Comparison of ENCODE assay signal across 11 cellular contexts in genomic region chr18:23629444-23629946, GRCh38. TPM values are rescaled to one million over a fixed set of nuclear protein-coding genes. Genes with fewer than 3 reads are reported as not detected.
A peak's percentile ranks its signal among the peaks of the same experiment; 100 is the strongest.
DNase-seq lines count a peak whose midpoint lies in the region; ATAC-seq and TF ChIP-seq lines count a peak whose summit lies in the region.
"Had no signal": no experiment of that assay in that cellular context is flagged by ENCODE, and none has a peak within 500 bp of the region (broad histone marks: within the 10 kb centered on the region; RNA-seq: fewer than 3 reads in every experiment).

No MANE protein-coding gene starts in this region.

- CTCF ChIA-PET in Caco-2 (lab: Charles Lee): interaction anchor here (0.6 to 1.1 kb wide), 4 partner anchors 21 to 442 kb away, joined by 4 to 14 read pairs (median 6); no protein-coding TSS in a partner anchor

- no TSS peak for BruUV-seq in Caco-2 (replicated peaks; lab: Mats Ljungman, UMichigan)

- no peaks in the 10 kb centered on the region for H3K4me1 Mint-ChIP-seq in Caco-2 (ENCODE audit: low read depth, unreplicated experiment)
- H3K4me1 Mint-ChIP-seq in T-helper 2 cell treated with Interferon-gamma antibody and Interleukin-4, amounts not matched to agents 5 μg/mL and 100 μg/mL, for 36 hours (ENCODE audit: low read depth): peaks cover 7% of the 10 kb centered on the region

- POLR2A ChIA-PET in Caco-2 (lab: Charles Lee): interaction anchor here (0.6 kb wide), 1 partner anchor 132 kb away, joined by 3 read pairs; no protein-coding TSS in a partner anchor

- H3K4me3 ChIP-seq in Caco-2 (ENCODE audit: low read depth, low read length) (no peak overlapping the region), prostate gland (no peak overlapping the region), suprapubic skin (no peak overlapping the region)

- no peak overlapping the region for H3K27ac Mint-ChIP-seq in Caco-2 (ENCODE audit: unreplicated experiment)
- no peak overlapping the region for H3K27ac Mint-ChIP-seq in T-helper 2 cell treated with Interferon-gamma antibody and Interleukin-4, amounts not matched to agents 5 μg/mL and 100 μg/mL, for 36 hours
- H3K27ac Mint-ChIP-seq: natural killer cell treated with Interleukin-12 subunit alpha and Interleukin-12 subunit beta and Interleukin-15 and Interleukin-18, amount 100 ng/mL, for 72 hours had no signal

- H3K27me3 ChIP-seq in Caco-2 (replicated peaks; ENCODE audit: control insufficient read depth, insufficient read depth, low read length) (no peaks in the 10 kb centered on the region), prostate gland (replicated peaks; ENCODE audit: insufficient read depth) (no peaks in the 10 kb centered on the region), suprapubic skin (no peaks in the 10 kb centered on the region)

- TF ChIP-seq EP300 in suprapubic skin (IDR thresholded peaks at IDR 0.05): no peak

- ATAC-seq in GM19395 (IDR thresholded peaks at IDR 0.05; ENCODE audit: unreplicated experiment) (peak; percentile 97), HG03280 (IDR thresholded peaks at IDR 0.05; ENCODE audit: unreplicated experiment) (peak; percentile 50)
- ATAC-seq: activated T-cell treated with anti-CD3 and anti-CD28 coated beads, Interleukin-2, amount 50 U/mL, for 4 hours; natural killer cell treated with Interleukin-12 subunit alpha and Interleukin-12 subunit beta and Interleukin-15 and Interleukin-18, amount 100 ng/mL, for 72 hours had no signal

- H3K27ac ChIP-seq in prostate gland: no peak overlapping the region
- H3K27ac ChIP-seq in suprapubic skin: no peak overlapping the region

- no peak for TF ChIP-seq POLR2A in prostate gland (IDR thresholded peaks at IDR 0.05)
- no peak for TF ChIP-seq POLR2A in suprapubic skin (IDR thresholded peaks at IDR 0.05)

- TF ChIP-seq CTCF in Caco-2 (IDR thresholded peaks at IDR 0.05; ENCODE audit: insufficient read depth in 1 of 2, low read depth in 1 of 2, low read length in 1 of 2, severe bottlenecking in 1 of 2, unreplicated experiment in 1 of 2): no peak
- no peak for TF ChIP-seq CTCF in prostate gland (IDR thresholded peaks at IDR 0.05)
- no peak for TF ChIP-seq CTCF in suprapubic skin (IDR thresholded peaks at IDR 0.05)

- peaks cover 6% of the 10 kb centered on the region for H3K36me3 Mint-ChIP-seq in Caco-2 (ENCODE audit: insufficient read depth, unreplicated experiment)
- no peaks in the 10 kb centered on the region for H3K36me3 Mint-ChIP-seq in T-helper 2 cell treated with Interferon-gamma antibody and Interleukin-4, amounts not matched to agents 5 μg/mL and 100 μg/mL, for 36 hours (ENCODE audit: low read depth)
- H3K36me3 Mint-ChIP-seq: CD8-positive, alpha-beta memory T cell; natural killer cell treated with Interleukin-12 subunit alpha and Interleukin-12 subunit beta and Interleukin-15 and Interleukin-18, amount 100 ng/mL, for 72 hours had no signal

- H3K9me3 ChIP-seq in Caco-2: no peaks in the 10 kb centered on the region
- no peaks in the 10 kb centered on the region for H3K9me3 ChIP-seq in prostate gland
- H3K9me3 ChIP-seq in suprapubic skin: no peaks in the 10 kb centered on the region

- H3K4me3 Mint-ChIP-seq in Caco-2 (ENCODE audit: unreplicated experiment): no peak overlapping the region
- H3K4me3 Mint-ChIP-seq in T-helper 2 cell treated with Interferon-gamma antibody and Interleukin-4, amounts not matched to agents 5 μg/mL and 100 μg/mL, for 36 hours: no peak overlapping the region
- H3K4me3 Mint-ChIP-seq: activated T-cell treated with anti-CD3 and anti-CD28 coated beads, Interleukin-2, amount 50 U/mL, for 4 hours; CD8-positive, alpha-beta memory T cell; natural killer cell treated with Interleukin-12 subunit alpha and Interleukin-12 subunit beta and Interleukin-15 and Interleukin-18, amount 100 ng/mL, for 72 hours had no signal

- intact Hi-C loops in Caco-2 (cut with micrococcal nuclease; ENCODE audit: unreplicated experiment): loop anchor here (1.0 to 5.0 kb wide), 2 partner anchors 33 to 53 kb away; partner anchors contain the start of gene ANKRD29
- intact Hi-C loops in prostate gland (cut with DNase I): loop anchor here (10.0 kb wide), 1 partner anchor 285 kb away; no protein-coding TSS in a partner anchor

- H3K4me1 ChIP-seq in Caco-2 (peaks cover 10% of the 10 kb centered on the region), prostate gland (replicated peaks) (peaks cover 6% of the 10 kb centered on the region), suprapubic skin (peaks cover 17% of the 10 kb centered on the region)

- DNase-seq in Caco-2: peak; percentile 50 to 58
- DNase-seq in SHP77 (lab: John Stamatoyannopoulos, UW): peak; percentile 80 to 89
- no peak for DNase-seq in NCI-H2171 (lab: John Stamatoyannopoulos, UW)
- no peak for DNase-seq in prostate gland (ENCODE audit: low spot score)
- DNase-seq in suprapubic skin (ENCODE audit: low spot score in 2 of 2): no peak
- DNase-seq in T-helper 2 cell treated with Interferon-gamma antibody and Interleukin-4, amounts not matched to agents 5 μg/mL and 100 μg/mL, for 36 hours (ENCODE audit: low spot score): no peak
- DNase-seq: activated T-cell treated with anti-CD3 and anti-CD28 coated beads, Interleukin-2, amount 50 U/mL, for 4 hours; CD8-positive, alpha-beta memory T cell had no signal

- H3K27me3 Mint-ChIP-seq in Caco-2 (ENCODE audit: insufficient read depth, unreplicated experiment): no peaks in the 10 kb centered on the region
- H3K27me3 Mint-ChIP-seq in T-helper 2 cell treated with Interferon-gamma antibody and Interleukin-4, amounts not matched to agents 5 μg/mL and 100 μg/mL, for 36 hours (ENCODE audit: low read depth): peaks cover 11% of the 10 kb centered on the region

- WGBS in prostate gland: 76% methylated on average over 4 of the region's 4 CpGs
- WGBS in suprapubic skin: 93% methylated on average over 4 of the region's 4 CpGs

- H3K36me3 ChIP-seq in Caco-2 (ENCODE audit: control insufficient read depth, insufficient read depth, low read length) (no peaks in the 10 kb centered on the region), prostate gland (no peaks in the 10 kb centered on the region), suprapubic skin (no peaks in the 10 kb centered on the region)

- no peaks in the 10 kb centered on the region for H3K9me3 Mint-ChIP-seq in Caco-2 (ENCODE audit: unreplicated experiment)
- no peaks in the 10 kb centered on the region for H3K9me3 Mint-ChIP-seq in T-helper 2 cell treated with Interferon-gamma antibody and Interleukin-4, amounts not matched to agents 5 μg/mL and 100 μg/mL, for 36 hours
- H3K9me3 Mint-ChIP-seq: activated T-cell treated with anti-CD3 and anti-CD28 coated beads, Interleukin-2, amount 50 U/mL, for 4 hours; CD8-positive, alpha-beta memory T cell; natural killer cell treated with Interleukin-12 subunit alpha and Interleukin-12 subunit beta and Interleukin-15 and Interleukin-18, amount 100 ng/mL, for 72 hours had no signal

RNA-seq across cellular contexts. Expression of gene ANKRD29, which starts 33.2 kb away (rescaled TPM):
- total RNA-seq in Caco-2 (2022) (7.3 and 8.2 TPM in 2 replicates), prostate gland (1 to 10 TPM; 5.6 to 8.5 TPM), suprapubic skin (1 to 10 TPM; 1.5 to 9.9 (median 6.2) TPM)
- total RNA-seq: activated T-cell treated with anti-CD3 and anti-CD28 coated beads, Interleukin-2, amount 50 U/mL, for 4 hours; CD8-positive, alpha-beta memory T cell; natural killer cell treated with Interleukin-12 subunit alpha and Interleukin-12 subunit beta and Interleukin-15 and Interleukin-18, amount 100 ng/mL, for 72 hours had no signal

RNA-seq across cellular contexts. Expression of gene NPC1, which starts 43.2 kb away (rescaled TPM):
- 29.5 and 32.8 TPM in 2 replicates for total RNA-seq in Caco-2 (2022)
- 10 to 100 TPM; 32.0 to 63.5 TPM for total RNA-seq in prostate gland
- 100 to 1,000 TPM in 1 of 4 donors, 10 to 100 TPM in 3; 73.5 to 132 (median 90.3) TPM for total RNA-seq in suprapubic skin

RNA-seq across cellular contexts. Expression of gene LAMA3, which starts 59.8 kb away (rescaled TPM):
- total RNA-seq in Caco-2 (2022) (34.6 and 37.9 TPM in 2 replicates), prostate gland (10 to 100 TPM; 31.3 to 35.9 TPM), suprapubic skin (100 to 1,000 TPM; 233 to 370 (median 253) TPM)
- total RNA-seq: CD8-positive, alpha-beta memory T cell had no signal

Comparison
In these comparisons a context has a peak if more than half of its experiments do, and no peak if none do; other contexts are left out.
1. DNase-seq: peak in Caco-2 (2 of 2) and SHP77 (2 of 2); none in NCI-H2171 (single experiment), prostate gland (single experiment), suprapubic skin (0 of 2) and T-helper 2 cell treated with Interferon-gamma antibody and Interleukin-4, amounts not matched to agents 5 μg/mL and 100 μg/mL, for 36 hours (single experiment).